8 cellular contexts compared by ENCODE assay signal in the genomic region with DNA sequence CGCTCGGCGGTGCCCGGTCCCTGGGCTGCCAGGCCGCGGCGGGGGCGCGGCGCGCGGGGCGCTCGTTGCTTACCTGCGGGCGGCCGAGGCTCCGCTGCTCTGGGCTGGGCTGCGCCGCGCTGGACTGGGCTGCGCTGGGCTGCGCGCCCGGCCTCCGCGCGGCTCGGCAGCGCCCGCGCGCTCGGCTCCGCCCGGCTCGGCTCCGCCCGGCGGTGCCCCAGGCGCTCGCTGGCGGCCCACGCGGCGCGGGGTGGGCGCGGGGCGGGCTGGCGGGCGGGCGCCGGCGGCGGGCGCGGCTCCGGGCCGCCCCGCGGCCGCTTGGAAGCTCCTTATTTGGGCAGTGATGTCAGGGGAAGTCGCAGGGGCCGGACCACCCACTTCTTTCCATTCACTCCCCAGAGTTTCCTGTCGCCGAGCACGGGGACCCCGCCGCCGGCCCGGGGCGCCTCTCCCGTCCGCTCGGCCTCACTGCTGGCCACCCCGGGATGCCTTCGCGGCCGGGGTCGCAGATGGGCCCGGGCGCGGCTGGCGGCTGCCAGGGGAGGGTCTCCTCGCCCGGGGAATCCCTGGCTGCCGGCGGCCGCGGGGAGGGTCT.
A peak's percentile ranks its signal among the peaks of the same experiment; 100 is the strongest.
DNase-seq lines count a peak whose midpoint lies in the region; ATAC-seq, FAIRE-seq and TF ChIP-seq lines count a peak whose summit lies in the region.

No MANE protein-coding gene starts in this region.

- TF ChIP-seq POLR2A in testis (IDR thresholded peaks at IDR 0.05), result no peak

- peak; percentile 66 for ATAC-seq in HG02981 (IDR thresholded peaks at IDR 0.05; ENCODE audit: unreplicated experiment)

- peaks cover 76% of the 10 kb centered on the region for H3K4me1 ChIP-seq in OCI-LY3 (ENCODE audit: low read length)
- H3K4me1 ChIP-seq in osteoblast (ENCODE audit: insufficient read depth, low read length), result peaks cover 28% of the 10 kb centered on the region
- H3K4me1 ChIP-seq in testis, result peaks cover 14% of the 10 kb centered on the region

- H3K27ac ChIP-seq in OCI-LY3 (ENCODE audit: low read length) (peak overlapping the region; percentile 94), osteoblast (ENCODE audit: low read depth, low read length) (peak overlapping the region; percentile 59), testis (peak overlapping the region; percentile 31 to 75)

- H2AFZ ChIP-seq in OCI-LY3 (ENCODE audit: low read depth, low read length) (no peak overlapping the region), osteoblast (ENCODE audit: low read length) (peak overlapping the region; percentile 71)

- WGBS in testis, 2 donors, result 0% methylated on average over 21 of the region's 91 CpGs; no CpG with 5 or more reads in 1 of the 2 donors

- FAIRE-seq in frontal cortex (lab: Jason Lieb, UNC), result no peak

- H4K20me1 ChIP-seq in OCI-LY3 (ENCODE audit: insufficient read depth, low read length), result peaks cover 23% of the 10 kb centered on the region
- peaks cover 2% of the 10 kb centered on the region for H4K20me1 ChIP-seq in osteoblast (ENCODE audit: insufficient read depth, low read length)

- H3K9ac ChIP-seq in OCI-LY3 (ENCODE audit: low read length), result peak overlapping the region; percentile 99

- H3K9me3 ChIP-seq in OCI-LY3 (ENCODE audit: insufficient read depth, low read length) (no peaks in the 10 kb centered on the region), osteoblast (ENCODE audit: low read depth, low read length) (no peaks in the 10 kb centered on the region), testis (no peaks in the 10 kb centered on the region)

- H3K4me2 ChIP-seq in OCI-LY3 (ENCODE audit: low read length), result peak overlapping the region; percentile 89
- peak overlapping the region; percentile 94 for H3K4me2 ChIP-seq in osteoblast (ENCODE audit: insufficient read depth, low read length)

- H3K4me3 ChIP-seq in OCI-LY3 (ENCODE audit: low read length), result peak overlapping the region; percentile 100
- peak overlapping the region; percentile 79 for H3K4me3 ChIP-seq in osteoblast (ENCODE audit: insufficient read depth, low read length)
- H3K4me3 ChIP-seq in testis, result peak overlapping the region; percentile 50 to 55

- TF ChIP-seq CTCF in OCI-LY3 (IDR thresholded peaks at IDR 0.05; ENCODE audit: low read depth, low read length) (no peak), osteoblast (IDR thresholded peaks at IDR 0.05; ENCODE audit: extremely low read depth, low read depth, low read length) (no peak), testis (IDR thresholded peaks at IDR 0.05) (no peak)

- no peaks in the 10 kb centered on the region for H3K27me3 ChIP-seq in OCI-LY3 (ENCODE audit: low read depth, low read length)
- H3K27me3 ChIP-seq in osteoblast (ENCODE audit: insufficient read depth, low read length), result no peaks in the 10 kb centered on the region
- no peaks in the 10 kb centered on the region for H3K27me3 ChIP-seq in testis

- H3K36me3 ChIP-seq in OCI-LY3 (replicated peaks; ENCODE audit: low read depth, low read length) (peaks cover 38% of the 10 kb centered on the region), osteoblast (ENCODE audit: insufficient read depth, low read length) (no peaks in the 10 kb centered on the region), testis (ENCODE audit: low read depth, missing control alignments) (no peaks in the 10 kb centered on the region)

- DNase-seq in SKM-1 treated with dmso at 0.1 percent for 144 hours (lab: John Stamatoyannopoulos, UW; ENCODE audit: unreplicated experiment), result peak; percentile 12
- no peak for DNase-seq in SKM-1 (lab: John Stamatoyannopoulos, UW; ENCODE audit: unreplicated experiment)
- DNase-seq in activated T-helper 9 cell treated with anti-CD3 and anti-CD28 coated beads, Interleukin-2, amount 50 U/mL, for 16 hours (ENCODE audit: low read depth), result peak; percentile 70
- peak; percentile 90 to 92 for DNase-seq in frontal cortex (ENCODE audit: low spot score in 2 of 2)
- DNase-seq in osteoblast (ENCODE audit: insufficient read length, low spot score, missing footprints), result peak; percentile 99
- DNase-seq in testis, result peak; percentile 65

- H3K79me2 ChIP-seq in OCI-LY3 (ENCODE audit: low read length) (peaks cover 74% of the 10 kb centered on the region), osteoblast (ENCODE audit: insufficient read depth, low read length) (peaks cover 39% of the 10 kb centered on the region)

- intact Hi-C loops in testis (cut with DNase I; ENCODE audit: low total_unique reads), result no loop called here
